ENCODE assay signal across 8 cellular contexts in genomic region chr1:167057297-167057688, GRCh38. TPM values are rescaled to one million over a fixed set of nuclear protein-coding genes. Genes with fewer than 3 reads are reported as not detected.
DNase-seq lines count a peak whose midpoint lies in the region; ATAC-seq and TF ChIP-seq lines count a peak whose summit lies in the region.

No MANE protein-coding gene starts in this region.

- H3K36me3 ChIP-seq in adrenal gland (replicated peaks in 1 of 2) (no peaks in the 10 kb centered on the region), thyroid gland (no peaks in the 10 kb centered on the region), MG63 (no peaks in the 10 kb centered on the region)

- H3K27ac ChIP-seq in adrenal gland (no peak overlapping the region), thyroid gland (no peak overlapping the region)

- H3K4me3 ChIP-seq in adrenal gland = no peak overlapping the region
- H3K4me3 ChIP-seq in thyroid gland (replicated peaks in 1 of 3) = no peak overlapping the region
- H3K4me3 ChIP-seq in MG63 = no peak overlapping the region

- H3K4me1 ChIP-seq in adrenal gland (replicated peaks in 1 of 2) = no peaks in the 10 kb centered on the region
- peaks cover 0 to 4% of the 10 kb centered on the region in 2 donors for H3K4me1 ChIP-seq in thyroid gland

- peak; percentile 64 for ATAC-seq in HG03520 (IDR thresholded peaks at IDR 0.05; ENCODE audit: unreplicated experiment)

- H3K27me3 ChIP-seq in adrenal gland (peaks cover 9% of the 10 kb centered on the region), thyroid gland (no peaks in the 10 kb centered on the region), MG63 (no peaks in the 10 kb centered on the region)

- intact Hi-C loops in adrenal gland (cut with DNase I) = loop anchor here in 1 of 2 donors (5.0 kb wide), 1 partner anchor 145 kb away; no protein-coding TSS in a partner anchor
- intact Hi-C loops in thyroid gland (cut with DNase I) = loop anchor here (5.0 kb wide), 1 partner anchor 150 kb away; no protein-coding TSS in a partner anchor

- peak; percentile 79 for DNase-seq in D341Med (ENCODE audit: low spot score)
- peak; percentile 36 for DNase-seq in GM19238 (ENCODE audit: insufficient read length, low spot score)
- peak; percentile 83 for DNase-seq in NCI-H510A treated with DMSO at 0.1 percent for 48 hours (lab: John Stamatoyannopoulos, UW)
- DNase-seq in adrenal gland = peak in 3 of 7 donors; percentile 29 to 64 (median 36)
- DNase-seq in iPS-NIHi11 (ENCODE audit: low spot score) = peak; percentile 52
- DNase-seq in thyroid gland = peak; percentile 21 to 27
- DNase-seq in MG63 = no peak

- H3K9me3 ChIP-seq in adrenal gland (replicated peaks in 1 of 3) (no peaks in the 10 kb centered on the region), thyroid gland (no peaks in the 10 kb centered on the region), MG63 (no peaks in the 10 kb centered on the region)

- TF ChIP-seq CTCF in adrenal gland (IDR thresholded peaks at IDR 0.05) = peak in 5 of 6 experiments; percentile 18 to 36 (median 33)
- peak in 2 of 6 experiments; percentile 31 to 34 for TF ChIP-seq CTCF in thyroid gland (IDR thresholded peaks at IDR 0.05)

- WGBS in adrenal gland, 4 donors = 34 to 47% (median 37%) methylated on average over 6 of the region's 6 CpGs
- WGBS in thyroid gland, 2 donors = 38 to 48% methylated on average over 6 of the region's 6 CpGs

- no peak for TF ChIP-seq POLR2A in adrenal gland (IDR thresholded peaks at IDR 0.05)
- no peak for TF ChIP-seq POLR2A in thyroid gland (IDR thresholded peaks at IDR 0.05)

RNA-seq across cellular contexts. Expression of gene GPA33, which starts 32.9 kb away (rescaled TPM):
- total RNA-seq in adrenal gland = under 1 TPM in 4 of 8 donors, not detected in 4; 0.12 to 0.79 (median 0.31) TPM
- under 1 TPM in 2 of 3 donors, not detected in 1; 0.03 to 0.16 TPM for polyA plus RNA-seq in adrenal gland
- total RNA-seq in thyroid gland = not detected
- not detected in 2 replicates for total RNA-seq in MG63 (2014; rRNA removed; shearing (Covaris generic); ENCODE audit: low replicate concordance)

RNA-seq across cellular contexts. Expression of gene STYXL2, which starts 36.6 kb away (rescaled TPM):
- total RNA-seq in adrenal gland (1 to 10 TPM in 2 of 8 donors, under 1 TPM in 6; 0.12 to 1.3 (median 0.81) TPM), thyroid gland (not detected)
- polyA plus RNA-seq in adrenal gland = under 1 TPM in 2 of 3 donors, not detected in 1; 0.08 to 0.20 TPM
- total RNA-seq in MG63 (2014; rRNA removed; shearing (Covaris generic); ENCODE audit: low replicate concordance) = 0.07 TPM in 1 of 2 replicates, not detected in the other
